ENCODE assay signal across 9 cellular contexts in the genomic region with DNA sequence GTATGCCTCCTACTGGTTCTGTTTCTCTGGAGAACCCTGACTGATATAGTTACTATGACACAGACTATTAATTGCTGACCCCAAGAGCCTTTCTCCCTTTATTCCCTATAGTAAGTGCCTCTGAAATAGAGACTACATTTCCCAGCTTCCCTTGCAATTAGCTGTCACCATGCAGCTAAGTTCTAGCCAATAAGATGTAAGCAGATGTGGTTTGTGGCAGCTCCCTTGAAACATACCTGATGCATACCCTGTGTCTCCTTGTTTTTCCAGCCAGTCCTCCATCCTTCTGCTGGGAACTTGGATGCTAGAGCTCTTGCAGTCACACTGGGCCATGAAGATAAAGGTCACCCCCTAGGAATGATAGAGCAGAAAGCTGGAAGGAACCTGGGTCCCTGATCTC. TPM values are rescaled to one million over a fixed set of nuclear protein-coding genes. Genes with fewer than 3 reads are reported as not detected.
A peak's percentile ranks its signal among the peaks of the same experiment; 100 is the strongest.
DNase-seq lines count a peak whose midpoint lies in the region; ATAC-seq and TF ChIP-seq lines count a peak whose summit lies in the region.
"Had no signal": no experiment of that assay in that cellular context is flagged by ENCODE, and none has a peak within 500 bp of the region (broad histone marks: within the 10 kb centered on the region; RNA-seq: fewer than 3 reads in every experiment).

No MANE protein-coding gene starts in this region.

- no peak overlapping the region for H3K4me3 ChIP-seq in left lung

- peak; percentile 40 for DNase-seq in DMS 273 (lab: John Stamatoyannopoulos, UW; ENCODE audit: unreplicated experiment)
- no peak for DNase-seq in DMS 273 treated with DMSO at 0.1 percent for 48 hours (lab: John Stamatoyannopoulos, UW)
- peak; percentile 54 for DNase-seq in SK-MEL-5 (ENCODE audit: low read depth, low spot score)
- no peak for DNase-seq in left lung
- no peak for DNase-seq in activated effector memory CD4-positive, alpha-beta T cell treated with Interleukin-2 at 50 U/mL for 16 hours
- DNase-seq in DMS79 treated with DMSO at 0.1 percent for 48 hours (lab: John Stamatoyannopoulos, UW) = no peak
- no peak for DNase-seq in stimulated activated CD4-positive, alpha-beta T cell treated with anti-CD3 and anti-CD28 coated beads, Interleukin-4, amount 100 ng/mL, for 1 hour

- no peak overlapping the region for H3K27ac ChIP-seq in left lung
- H3K27ac ChIP-seq: 22Rv1 had no signal

- no peaks in the 10 kb centered on the region for H3K4me1 ChIP-seq in left lung

- H3K27me3 ChIP-seq in left lung = no peaks in the 10 kb centered on the region

- H3K36me3 ChIP-seq in left lung = no peaks in the 10 kb centered on the region

- ATAC-seq in HG02884 (IDR thresholded peaks at IDR 0.05; ENCODE audit: unreplicated experiment) (peak; percentile 87), left lung (peak; percentile 69)

- in situ Hi-C loops in SK-MEL-5 (cut with HindIII; ENCODE audit: low pct_unique_long_range_greater_than_20kb, low sequenced_read_pairs) = no loop called here

- no peaks in the 10 kb centered on the region for H3K9me3 ChIP-seq in left lung

- intact Hi-C loops in left lung (cut with DNase I) = no loop called here

- no peak for TF ChIP-seq CTCF in left lung (IDR thresholded peaks at IDR 0.05)

RNA-seq across cellular contexts. Expression of gene TMEM165, which starts 9.7 kb away (rescaled TPM):
- 112 and 117 TPM in 2 replicates for total RNA-seq in SK-MEL-5 (2014; rRNA removed; shearing (Covaris generic))
- polyA plus RNA-seq in SK-MEL-5 (2015; cell fraction: cytosol; rRNA removed) = 113 and 146 TPM in 2 replicates
- polyA plus RNA-seq in SK-MEL-5 (2015; cell fraction: nucleus; rRNA removed) = 71.9 and 124 TPM in 2 replicates
- total RNA-seq in left lung = 100 to 1,000 TPM; 121 to 201 TPM

RNA-seq across cellular contexts. Expression of gene SRD5A3, which starts 40.0 kb away (rescaled TPM):
- total RNA-seq in SK-MEL-5 (2014; rRNA removed; shearing (Covaris generic)) = 37.1 and 37.8 TPM in 2 replicates
- polyA plus RNA-seq in SK-MEL-5 (2015; cell fraction: cytosol; rRNA removed) = 13.0 and 22.4 TPM in 2 replicates
- 2.0 and 2.8 TPM in 2 replicates for polyA plus RNA-seq in SK-MEL-5 (2015; cell fraction: nucleus; rRNA removed)
- total RNA-seq in left lung = 10 to 100 TPM; 27.1 to 31.3 TPM

Comparison
In these comparisons a context has a peak if more than half of its experiments do, and no peak if none do; other contexts are left out.
1. DNase-seq: peak in DMS 273 (single experiment) and SK-MEL-5 (single experiment); none in DMS 273 treated with DMSO at 0.1 percent for 48 hours (single experiment), left lung (0 of 2), activated effector memory CD4-positive, alpha-beta T cell treated with Interleukin-2 at 50 U/mL for 16 hours (single experiment), DMS79 treated with DMSO at 0.1 percent for 48 hours (single experiment) and stimulated activated CD4-positive, alpha-beta T cell treated with anti-CD3 and anti-CD28 coated beads, Interleukin-4, amount 100 ng/mL, for 1 hour (single experiment).